10 cellular contexts compared by ENCODE assay signal in genomic region chr21:24375201-24375600, GRCh38.
DNase-seq lines count a peak whose midpoint lies in the region; ATAC-seq lines count a peak whose summit lies in the region.
"Had no signal": no experiment of that assay in that cellular context is flagged by ENCODE, and none has a peak within 500 bp of the region (broad histone marks: within the 10 kb centered on the region; RNA-seq: fewer than 3 reads in every experiment).

No MANE protein-coding gene starts in this region.

- peak; percentile 72 for ATAC-seq in HG02798 (IDR thresholded peaks at IDR 0.05; ENCODE audit: poor library complexity, unreplicated experiment)

- H3K27ac ChIP-seq in SK-N-MC, result no peak overlapping the region; the same call in 1 of the 2 replicates

- H3K4me3 ChIP-seq in SK-N-MC (peak overlapping the region; percentile 38), H7 (ENCODE audit: insufficient read depth, low read depth, low read length) (no peak overlapping the region)

- H3K36me3 ChIP-seq in SK-N-MC (ENCODE audit: insufficient read depth, low read length), result no peaks in the 10 kb centered on the region
- no peaks in the 10 kb centered on the region for H3K36me3 ChIP-seq in H7 (replicated peaks; ENCODE audit: control insufficient read depth, insufficient read depth, low read length)

- H3K9me3 ChIP-seq in SK-N-MC (ENCODE audit: low read depth, low read length), result no peaks in the 10 kb centered on the region

- no peak overlapping the region for H3K9ac ChIP-seq in SK-N-MC (ENCODE audit: insufficient read length)

- DNase-seq in DMS 273 (lab: John Stamatoyannopoulos, UW; ENCODE audit: unreplicated experiment) (peak; percentile 5), DMS 273 treated with DMSO at 0.1 percent for 48 hours (lab: John Stamatoyannopoulos, UW) (no peak), SK-N-MC (ENCODE audit: low read depth, low spot score) (no peak), GM19240 (ENCODE audit: insufficient read length, low spot score) (no peak), H7 (no peak), SKM-1 treated with dmso at 0.1 percent for 144 hours (lab: John Stamatoyannopoulos, UW; ENCODE audit: unreplicated experiment) (no peak)
- peak; percentile 13 to 23 for DNase-seq in stimulated activated CD4-positive, alpha-beta T cell treated with anti-CD3 and anti-CD28 coated beads, Interleukin-2, amount 100 ng/mL, for 48 hours
- DNase-seq: 8988T, anterior cingulate cortex had no signal

- H3K27me3 ChIP-seq in H7 (ENCODE audit: control insufficient read depth, insufficient read depth, low read length), result no peaks in the 10 kb centered on the region

Comparison
In these comparisons a context has a peak if more than half of its experiments do, and no peak if none do; other contexts are left out.
1. DNase-seq: peak in DMS 273 (single experiment) and stimulated activated CD4-positive, alpha-beta T cell treated with anti-CD3 and anti-CD28 coated beads, Interleukin-2, amount 100 ng/mL, for 48 hours (2 of 2); none in DMS 273 treated with DMSO at 0.1 percent for 48 hours (single experiment), SK-N-MC (single experiment), GM19240 (single experiment), H7 (single experiment) and SKM-1 treated with dmso at 0.1 percent for 144 hours (single experiment).